8 cellular contexts compared by ENCODE assay signal in genomic region chr17:40347319-40348135, GRCh38. TPM values are rescaled to one million over a fixed set of nuclear protein-coding genes. Genes with fewer than 3 reads are reported as not detected.
DNase-seq lines count a peak whose midpoint lies in the region; ATAC-seq and TF ChIP-seq lines count a peak whose summit lies in the region.

No MANE protein-coding gene starts in this region.

- peak overlapping the region; percentile 34 for H3K4me3 Mint-ChIP-seq in CD4-positive, alpha-beta T cell

- CTCF ChIA-PET in CD4-positive, alpha-beta T cell (lab: Charles Lee), result interaction anchor here (1.3 kb wide), 1 partner anchor 30 kb away, joined by 3 read pairs; no protein-coding TSS in a partner anchor

- H3K27ac ChIP-seq in CD4-positive, alpha-beta T cell (ENCODE audit: low read depth, low read length), result peak overlapping the region; percentile 57

- peak overlapping the region; percentile 93 for H3K27ac Mint-ChIP-seq in CD4-positive, alpha-beta T cell

- peaks cover 64% of the 10 kb centered on the region for H3K36me3 Mint-ChIP-seq in CD4-positive, alpha-beta T cell (ENCODE audit: low read depth)

- no peaks in the 10 kb centered on the region for H3K9me3 ChIP-seq in CD4-positive, alpha-beta T cell (ENCODE audit: control insufficient read depth, low read length)

- no peak for TF ChIP-seq CTCF in CD4-positive, alpha-beta T cell (IDR thresholded peaks at IDR 0.05)

- ATAC-seq in CD4-positive, alpha-beta T cell (ENCODE audit: poor library complexity), result no peak
- ATAC-seq in left ventricle myocardium superior, result no peak
- no peak for ATAC-seq in GM18867 (IDR thresholded peaks at IDR 0.05; ENCODE audit: unreplicated experiment)
- ATAC-seq in GM19397 (IDR thresholded peaks at IDR 0.05; ENCODE audit: unreplicated experiment), result no peak

- POLR2A ChIA-PET in CD4-positive, alpha-beta T cell (lab: Charles Lee), result interaction anchor here (0.9 to 11.2 kb wide), 3 partner anchors 27 to 45 kb away, joined by 3 to 117 read pairs (median 3); no protein-coding TSS in a partner anchor

- no peaks in the 10 kb centered on the region for H3K27me3 Mint-ChIP-seq in CD4-positive, alpha-beta T cell

- H3K4me1 Mint-ChIP-seq in CD4-positive, alpha-beta T cell (ENCODE audit: low read depth), result peaks cover 77% of the 10 kb centered on the region

- H3K27me3 ChIP-seq in CD4-positive, alpha-beta T cell (ENCODE audit: control insufficient read depth, insufficient read depth, low read length), result no peaks in the 10 kb centered on the region

- DNase-seq in CD4-positive, alpha-beta T cell, result no peak
- peak; percentile 68 for DNase-seq in UCSD-AML1 (lab: John Stamatoyannopoulos, UW; ENCODE audit: unreplicated experiment)
- peak; percentile 52 for DNase-seq in left ventricle myocardium superior
- DNase-seq in nucleus accumbens (lab: John Stamatoyannopoulos, UW), result peak in 47 of 56 donors; percentile 27 to 86 (median 64)
- no peak for DNase-seq in GF-D8 (lab: John Stamatoyannopoulos, UW)
- no peak for DNase-seq in SKM-1 treated with dmso at 0.1 percent for 144 hours (lab: John Stamatoyannopoulos, UW; ENCODE audit: unreplicated experiment)

- H3K9me3 Mint-ChIP-seq in CD4-positive, alpha-beta T cell, result no peaks in the 10 kb centered on the region

- intact Hi-C loops in CD4-positive, alpha-beta T cell (cut with DNase I, micrococcal nuclease), result no loop called here
- intact Hi-C loops in left ventricle myocardium superior (cut with micrococcal nuclease), result no loop called here

RNA-seq across cellular contexts. Expression of gene GJD3, which starts 17.0 kb away (rescaled TPM):
- total RNA-seq in CD4-positive, alpha-beta T cell, result not detected
- 1.2 TPM for total RNA-seq in left ventricle myocardium superior

RNA-seq across cellular contexts. Expression of gene RARA, which starts 38.5 kb away (rescaled TPM):
- 100 to 1,000 TPM; 114 to 115 TPM for total RNA-seq in CD4-positive, alpha-beta T cell
- total RNA-seq in left ventricle myocardium superior, result 18.6 TPM

RNA-seq across cellular contexts. Expression of gene CDC6, which starts 59.8 kb away (rescaled TPM):
- 1 to 10 TPM; 1.0 to 1.8 TPM for total RNA-seq in CD4-positive, alpha-beta T cell
- 0.99 TPM for total RNA-seq in left ventricle myocardium superior

Comparison
In these comparisons a context has a peak if more than half of its experiments do, and no peak if none do; other contexts are left out.
1. DNase-seq: peak in UCSD-AML1 (single experiment), left ventricle myocardium superior (single experiment) and nucleus accumbens (47 of 56); none in CD4-positive, alpha-beta T cell (0 of 10), GF-D8 (single experiment) and SKM-1 treated with dmso at 0.1 percent for 144 hours (single experiment).